In genomic region chr17:66302761-66303626, GRCh38 we compare ENCODE assay signal across 8 cellular contexts. TPM values are rescaled to one million over a fixed set of nuclear protein-coding genes. Genes with fewer than 3 reads are reported as not detected.
DNase-seq lines count a peak whose midpoint lies in the region; ATAC-seq, FAIRE-seq and TF ChIP-seq lines count a peak whose summit lies in the region.

No MANE protein-coding gene starts in this region.

- H3K4me1 Mint-ChIP-seq in CD8-positive, alpha-beta T cell (ENCODE audit: low read depth): peaks cover 62% of the 10 kb centered on the region
- peaks cover 11% of the 10 kb centered on the region for H3K4me1 Mint-ChIP-seq in activated B cell treated with CpG ODN at 0.5 μM for 24 hours

- no peaks in the 10 kb centered on the region for H3K27me3 Mint-ChIP-seq in CD8-positive, alpha-beta T cell (ENCODE audit: low read depth)
- peaks cover 24% of the 10 kb centered on the region for H3K27me3 Mint-ChIP-seq in activated B cell treated with CpG ODN at 0.5 μM for 24 hours

- H3K36me3 ChIP-seq in CD8-positive, alpha-beta T cell (ENCODE audit: insufficient read depth, low read length): no peaks in the 10 kb centered on the region
- H3K36me3 ChIP-seq in KOPT-K1 (ENCODE audit: insufficient read depth, low read length): peaks cover 19% of the 10 kb centered on the region
- no peaks in the 10 kb centered on the region for H3K36me3 ChIP-seq in kidney (ENCODE audit: control insufficient read depth in 1 of 2, insufficient read depth in 2 of 2, low read length in 2 of 2)
- no peaks in the 10 kb centered on the region for H3K36me3 ChIP-seq in smooth muscle cell (ENCODE audit: low read depth)

- no peaks in the 10 kb centered on the region for H3K27me3 ChIP-seq in CD8-positive, alpha-beta T cell (ENCODE audit: insufficient read depth, low read length)
- H3K27me3 ChIP-seq in smooth muscle cell (ENCODE audit: low read depth): peaks cover 29% of the 10 kb centered on the region

- intact Hi-C loops in CD8-positive, alpha-beta T cell (cut with DNase I, micrococcal nuclease): loop anchor here (1.0 to 5.0 kb wide), 3 partner anchors 101 to 123 kb away; partner anchors contain the start of gene CEP112 (in 1 of the 2)
- intact Hi-C loops in activated B cell treated with CpG ODN at 0.5 μM for 24 hours (cut with micrococcal nuclease) (loop anchor here (2.0 kb wide), 2 partner anchors 110 to 742 kb away; partner anchors contain the start of genes AXIN2 and CEP112), kidney (cut with DNase I) (no loop called here)

- no peak for TF ChIP-seq CTCF in CD8-positive, alpha-beta T cell (IDR thresholded peaks at IDR 0.05)
- no peak for TF ChIP-seq CTCF in activated B cell treated with CpG ODN at 0.5 μM for 24 hours (IDR thresholded peaks at IDR 0.05)
- no peak for TF ChIP-seq CTCF in kidney (IDR thresholded peaks at IDR 0.05; ENCODE audit: borderline replicate concordance, extremely low read depth, insufficient read depth)
- no peak for TF ChIP-seq CTCF in smooth muscle cell (IDR thresholded peaks at IDR 0.05; ENCODE audit: borderline replicate concordance, insufficient read depth, poor library complexity, severe bottlenecking)

- ATAC-seq in CD8-positive, alpha-beta T cell: peak; percentile 43
- ATAC-seq in GM21447 (IDR thresholded peaks at IDR 0.05; ENCODE audit: unreplicated experiment) (peak; percentile 24), activated B cell treated with CpG ODN at 0.5 μM for 24 hours (ENCODE audit: low read depth) (peak; percentile 26)

- no peaks in the 10 kb centered on the region for H3K9me3 Mint-ChIP-seq in CD8-positive, alpha-beta T cell
- no peaks in the 10 kb centered on the region for H3K9me3 Mint-ChIP-seq in activated B cell treated with CpG ODN at 0.5 μM for 24 hours

- H2AFZ ChIP-seq in smooth muscle cell (ENCODE audit: low read depth): peak overlapping the region; percentile 89

- H3K36me3 Mint-ChIP-seq in CD8-positive, alpha-beta T cell: peaks cover 23% of the 10 kb centered on the region
- H3K36me3 Mint-ChIP-seq in activated B cell treated with CpG ODN at 0.5 μM for 24 hours (ENCODE audit: low read depth): no peaks in the 10 kb centered on the region

- peak overlapping the region; percentile 65 for H3K9ac ChIP-seq in kidney (ENCODE audit: low read length in 2 of 2)
- H3K9ac ChIP-seq in smooth muscle cell (ENCODE audit: low read depth): peak overlapping the region; percentile 23

- POLR2A ChIA-PET in CD8-positive, alpha-beta T cell (lab: Charles Lee): interaction anchor here (0.7 to 2.0 kb wide), 6 partner anchors 25 to 96 kb away, joined by 3 to 15 read pairs (median 4); no protein-coding TSS in a partner anchor
- POLR2A ChIA-PET in activated B cell treated with CpG ODN at 0.5 μM for 24 hours (lab: Charles Lee): no interaction called here

- CTCF ChIA-PET in CD8-positive, alpha-beta T cell (lab: Charles Lee): interaction anchor here (1.6 to 1.9 kb wide), 2 partner anchors 22 to 101 kb away, joined by 3 to 4 read pairs; no protein-coding TSS in a partner anchor
- CTCF ChIA-PET in activated B cell treated with CpG ODN at 0.5 μM for 24 hours (lab: Charles Lee): no interaction called here

- H3K4me2 ChIP-seq in smooth muscle cell: peak overlapping the region; percentile 88

- 1% methylated on average over 74 of the region's 91 CpGs for WGBS in smooth muscle cell (ENCODE audit: low lambda C conversion rate)

- H4K20me1 ChIP-seq in smooth muscle cell (ENCODE audit: low read depth): no peaks in the 10 kb centered on the region

- no peaks in the 10 kb centered on the region for H3K9me3 ChIP-seq in CD8-positive, alpha-beta T cell (ENCODE audit: low read length)
- H3K9me3 ChIP-seq in KOPT-K1 (ENCODE audit: insufficient read depth, low read length, poor library complexity, severe bottlenecking) (no peaks in the 10 kb centered on the region), kidney (ENCODE audit: control insufficient read depth in 1 of 2, low read length in 2 of 2) (no peaks in the 10 kb centered on the region), smooth muscle cell (replicated peaks; ENCODE audit: low read depth) (no peaks in the 10 kb centered on the region)

- peak; percentile 10 to 77 (median 60) for DNase-seq in CD8-positive, alpha-beta T cell
- peak; percentile 28 for DNase-seq in activated B cell treated with CpG ODN at 0.5 μM for 24 hours
- peak; percentile 20 for DNase-seq in cerebellum (ENCODE audit: low spot score)
- peak; percentile 87 for DNase-seq in kidney
- peak; percentile 55 for DNase-seq in smooth muscle cell (lab: John Stamatoyannopoulos, UW; ENCODE audit: unreplicated experiment)
- DNase-seq in NCI-H2196 (lab: John Stamatoyannopoulos, UW; ENCODE audit: unreplicated experiment): no peak

- peaks cover 5% of the 10 kb centered on the region for H3F3A ChIP-seq in smooth muscle cell (ENCODE audit: low read depth)

- peak overlapping the region; percentile 49 for H3K27ac ChIP-seq in CD8-positive, alpha-beta T cell (ENCODE audit: low read depth, low read length)
- H3K27ac ChIP-seq in KOPT-K1 (ENCODE audit: low read depth, low read length, poor library complexity, severe bottlenecking) (peak overlapping the region; percentile 80), kidney (ENCODE audit: low read depth in 2 of 2, low read length in 2 of 2) (peak overlapping the region; percentile 16 to 56), smooth muscle cell (ENCODE audit: low read depth) (no peak overlapping the region)

- peak overlapping the region; percentile 99 for H3K4me3 Mint-ChIP-seq in CD8-positive, alpha-beta T cell
- H3K4me3 Mint-ChIP-seq in activated B cell treated with CpG ODN at 0.5 μM for 24 hours: peak overlapping the region; percentile 86

- H3K79me2 ChIP-seq in smooth muscle cell (ENCODE audit: low read depth): no peaks in the 10 kb centered on the region

- H3K4me3 ChIP-seq in CD8-positive, alpha-beta T cell (ENCODE audit: low read depth, low read length): peak overlapping the region; percentile 73
- peak overlapping the region; percentile 67 to 78 for H3K4me3 ChIP-seq in kidney (ENCODE audit: low read length in 2 of 2)
- H3K4me3 ChIP-seq in smooth muscle cell: peak overlapping the region; percentile 83

- no peak for FAIRE-seq in kidney (lab: Jason Lieb, UNC)

- H3K4me1 ChIP-seq in CD8-positive, alpha-beta T cell (ENCODE audit: insufficient read depth, low read length): peaks cover 34% of the 10 kb centered on the region
- H3K4me1 ChIP-seq in kidney (ENCODE audit: control insufficient read depth in 1 of 2, insufficient read depth in 1 of 2, low read depth in 1 of 2, low read length in 2 of 2): peaks cover 0 to 7% of the 10 kb centered on the region in 2 donors
- peaks cover 14% of the 10 kb centered on the region for H3K4me1 ChIP-seq in smooth muscle cell (ENCODE audit: low read depth)

- H3K27ac Mint-ChIP-seq in CD8-positive, alpha-beta T cell: peak overlapping the region; percentile 95
- H3K27ac Mint-ChIP-seq in activated B cell treated with CpG ODN at 0.5 μM for 24 hours: no peak overlapping the region

RNA-seq across cellular contexts. Expression of gene PRKCA, which starts 0.6 kb away (rescaled TPM):
- 10 to 100 TPM; 62.6 to 70.8 TPM for total RNA-seq in CD8-positive, alpha-beta T cell
- 1.4 and 2.2 TPM in 2 replicates for total RNA-seq in activated B cell treated with CpG ODN at 0.5 μM for 24 hours
- 38.7 TPM for total RNA-seq in cerebellum
- 50.8 TPM for total RNA-seq in kidney
- polyA plus RNA-seq in kidney (ENCODE audit: insufficient read depth, low read depth, low replicate concordance): 8.0 TPM
- 4.3 and 7.1 TPM in 2 replicates for total RNA-seq in smooth muscle cell
- polyA plus RNA-seq in smooth muscle cell: 0.78 and 2.9 TPM in 2 replicates
